Comparison of ENCODE assay signal across 9 cellular contexts in genomic region chr2:239380831-239381708, GRCh38. TPM values are rescaled to one million over a fixed set of nuclear protein-coding genes. Genes with fewer than 3 reads are reported as not detected.
DNase-seq lines count a peak whose midpoint lies in the region; ATAC-seq and TF ChIP-seq lines count a peak whose summit lies in the region.
"Had no signal": no experiment of that assay in that cellular context is flagged by ENCODE, and none has a peak within 500 bp of the region (broad histone marks: within the 10 kb centered on the region; RNA-seq: fewer than 3 reads in every experiment).

No MANE protein-coding gene starts in this region.

- TF ChIP-seq CTCF in heart right ventricle (IDR thresholded peaks at IDR 0.05) (no peak), Peyer's patch (IDR thresholded peaks at IDR 0.05) (no peak), stomach (IDR thresholded peaks at IDR 0.05) (no peak)

- intact Hi-C loops in heart right ventricle (cut with DNase I) (no loop called here), left ventricle myocardium superior (cut with micrococcal nuclease) (no loop called here), stomach (cut with DNase I; ENCODE audit: low total_unique reads) (no loop called here)

- WGBS in heart right ventricle, 2 donors: 59 to 61% methylated on average over 30 of the region's 30 CpGs
- 68 to 79% (median 71%) methylated on average over 30 of the region's 30 CpGs for WGBS in stomach, 5 donors

- H3K4me1 Mint-ChIP-seq in activated naive CD8-positive, alpha-beta T cell treated with anti-CD3 and anti-CD28 coated beads, Interleukin-2, amount 50 U/mL, for 24 hours: peaks cover 39% of the 10 kb centered on the region

- DNase-seq in heart right ventricle (no peak), left ventricle myocardium superior (no peak), Peyer's patch (peak; percentile 33 to 83 (median 81)), occipital lobe (lab: John Stamatoyannopoulos, UW) (peak; percentile 49), stomach (no peak), NCI-H345 (lab: John Stamatoyannopoulos, UW) (no peak)
- DNase-seq in activated naive CD8-positive, alpha-beta T cell treated with anti-CD3 and anti-CD28 coated beads, Interleukin-2, amount 50 U/mL, for 24 hours: peak; percentile 55
- DNase-seq in NK-92 treated with Interleukin-12 subunit alpha and Interleukin-12 subunit beta, amount 100 ng/mL, for 24 hours (lab: John Stamatoyannopoulos, UW): no peak

- no peak for TF ChIP-seq EP300 in stomach (IDR thresholded peaks at IDR 0.05)

- no peaks in the 10 kb centered on the region for H3K27me3 ChIP-seq in heart right ventricle
- no peaks in the 10 kb centered on the region for H3K27me3 ChIP-seq in Peyer's patch
- no peaks in the 10 kb centered on the region for H3K27me3 ChIP-seq in stomach

- peak overlapping the region in 6 of 10 donors; percentile 0 to 22 (median 16) for H3K4me3 ChIP-seq in heart right ventricle
- H3K4me3 ChIP-seq in Peyer's patch: peak overlapping the region; percentile 8 to 31 (median 9)
- H3K4me3 ChIP-seq in stomach: no peak overlapping the region

- H3K9me3 ChIP-seq in heart right ventricle: no peaks in the 10 kb centered on the region
- H3K9me3 ChIP-seq in Peyer's patch: no peaks in the 10 kb centered on the region
- no peaks in the 10 kb centered on the region for H3K9me3 ChIP-seq in stomach

- H3K36me3 ChIP-seq in heart right ventricle: peaks cover 0 to 8% (median 0%) of the 10 kb centered on the region in 9 donors
- H3K36me3 ChIP-seq in Peyer's patch: no peaks in the 10 kb centered on the region
- H3K36me3 ChIP-seq in stomach: peaks cover 0 to 19% (median 9%) of the 10 kb centered on the region in 4 donors

- H3K27ac ChIP-seq in heart right ventricle: peak overlapping the region in 1 of 10 donors; percentile 0
- peak overlapping the region in 3 of 4 donors; percentile 1 to 60 (median 15) for H3K27ac ChIP-seq in Peyer's patch
- no peak overlapping the region for H3K27ac ChIP-seq in stomach

- H3K4me1 ChIP-seq in heart right ventricle (peaks cover 0 to 39% (median 21%) of the 10 kb centered on the region in 9 donors), Peyer's patch (no peaks in the 10 kb centered on the region), stomach (peaks cover 0 to 21% (median 10%) of the 10 kb centered on the region in 4 donors)

- TF ChIP-seq POLR2A in Peyer's patch (IDR thresholded peaks at IDR 0.05): no peak
- no peak for TF ChIP-seq POLR2A in stomach (IDR thresholded peaks at IDR 0.05)

- H3K9me3 Mint-ChIP-seq in activated naive CD8-positive, alpha-beta T cell treated with anti-CD3 and anti-CD28 coated beads, Interleukin-2, amount 50 U/mL, for 24 hours: no peaks in the 10 kb centered on the region

- peak overlapping the region; percentile 67 for H3K4me3 Mint-ChIP-seq in activated naive CD8-positive, alpha-beta T cell treated with anti-CD3 and anti-CD28 coated beads, Interleukin-2, amount 50 U/mL, for 24 hours

- H3K36me3 Mint-ChIP-seq in activated naive CD8-positive, alpha-beta T cell treated with anti-CD3 and anti-CD28 coated beads, Interleukin-2, amount 50 U/mL, for 24 hours (ENCODE audit: low read depth): peaks cover 3% of the 10 kb centered on the region

- H3K27me3 Mint-ChIP-seq in activated naive CD8-positive, alpha-beta T cell treated with anti-CD3 and anti-CD28 coated beads, Interleukin-2, amount 50 U/mL, for 24 hours: no peaks in the 10 kb centered on the region

- peak overlapping the region; percentile 89 for H3K27ac Mint-ChIP-seq in activated naive CD8-positive, alpha-beta T cell treated with anti-CD3 and anti-CD28 coated beads, Interleukin-2, amount 50 U/mL, for 24 hours

- ATAC-seq in heart right ventricle: peak in 3 of 8 donors; percentile 6 to 49 (median 34)
- no peak for ATAC-seq in left ventricle myocardium superior
- ATAC-seq in activated naive CD8-positive, alpha-beta T cell treated with anti-CD3 and anti-CD28 coated beads, Interleukin-2, amount 50 U/mL, for 24 hours: peak; percentile 76
- ATAC-seq: left colon had no signal

RNA-seq across cellular contexts. Expression of gene HDAC4, which starts 19.8 kb away (rescaled TPM):
- 10 to 100 TPM; 18.8 to 40.0 (median 27.2) TPM for total RNA-seq in heart right ventricle
- polyA plus RNA-seq in heart right ventricle: 10 to 100 TPM in 1 of 2 donors, 1 to 10 TPM in 1; 3.7 to 14.9 TPM
- total RNA-seq in left ventricle myocardium superior: 25.6 TPM
- total RNA-seq in Peyer's patch: 100 to 1,000 TPM in 3 of 4 donors, 10 to 100 TPM in 1; 28.9 to 198 (median 102) TPM
- 30.9 TPM for total RNA-seq in occipital lobe
- 10 to 100 TPM; 22.8 to 98.8 (median 28.1) TPM for total RNA-seq in stomach
- polyA plus RNA-seq in stomach: 1 to 10 TPM; 1.7 to 3.7 (median 3.6) TPM

Comparison
In these comparisons a context has a peak if more than half of its experiments do, and no peak if none do; other contexts are left out.
1. DNase-seq: peak in Peyer's patch (3 of 3), activated naive CD8-positive, alpha-beta T cell treated with anti-CD3 and anti-CD28 coated beads, Interleukin-2, amount 50 U/mL, for 24 hours (single experiment) and occipital lobe (single experiment); none in heart right ventricle (0 of 2), left ventricle myocardium superior (single experiment), stomach (single experiment), NK-92 treated with Interleukin-12 subunit alpha and Interleukin-12 subunit beta, amount 100 ng/mL, for 24 hours (single experiment) and NCI-H345 (single experiment).
2. H3K27ac ChIP-seq: peak in Peyer's patch (3 of 4); none in stomach (0 of 5).
3. H3K4me3 ChIP-seq: peak in heart right ventricle (6 of 10) and Peyer's patch (4 of 4); none in stomach (0 of 4).